24 cellular contexts compared by ENCODE assay signal in genomic region chrX:50707955-50708694, GRCh38.
DNase-seq lines count a peak whose midpoint lies in the region; ATAC-seq and TF ChIP-seq lines count a peak whose summit lies in the region.
"Had no signal": no experiment of that assay in that cellular context is flagged by ENCODE, and none has a peak within 500 bp of the region (broad histone marks: within the 10 kb centered on the region; RNA-seq: fewer than 3 reads in every experiment).

No MANE protein-coding gene starts in this region.

- no peaks in the 10 kb centered on the region; the same call in 2 of the 3 replicates for H3K9me3 Mint-ChIP-seq in GM23338

- intact Hi-C loops in dorsolateral prefrontal cortex (cut with DNase I) = no loop called here
- intact Hi-C loops in tibial artery (cut with DNase I; ENCODE audit: low total_unique reads) = no loop called here

- H3K27ac ChIP-seq in GM23338 (ENCODE audit: low read depth) (no peak overlapping the region), SK-N-MC (peak overlapping the region; percentile 52), smooth muscle cell (ENCODE audit: low read depth) (no peak overlapping the region), dorsolateral prefrontal cortex (no peak overlapping the region), tibial artery (no peak overlapping the region)
- H3K27ac ChIP-seq: gastrocnemius medialis, skin epidermis, upper lobe of right lung had no signal

- H3K36me3 ChIP-seq in GM23338 (ENCODE audit: insufficient read depth) (no peaks in the 10 kb centered on the region), SK-N-MC (ENCODE audit: insufficient read depth, low read length) (no peaks in the 10 kb centered on the region), smooth muscle cell (ENCODE audit: low read depth) (no peaks in the 10 kb centered on the region), tibial artery (no peaks in the 10 kb centered on the region)
- H3K36me3 ChIP-seq: gastrocnemius medialis, upper lobe of right lung had no signal

- no peak for DNase-seq in GM23338 (ENCODE audit: low spot score)
- DNase-seq in SK-N-MC (ENCODE audit: low read depth, low spot score) = no peak
- peak; percentile 43 for DNase-seq in left lobe of liver (ENCODE audit: low spot score)
- DNase-seq in smooth muscle cell (lab: John Stamatoyannopoulos, UW; ENCODE audit: unreplicated experiment) = no peak
- no peak for DNase-seq in dorsolateral prefrontal cortex
- DNase-seq in foreskin melanocyte = no peak
- no peak for DNase-seq in tibial artery
- DNase-seq: activated CD4-positive, CD25-positive, alpha-beta regulatory T cell; activated CD8-positive, alpha-beta memory T cell treated with anti-CD3 and anti-CD28 coated beads, Interleukin-2, amount 10 ng/mL, durations not matched to agents 7 days and 5 days; activated naive CD4-positive, alpha-beta T cell treated with Interleukin-2 at 50 U/mL for 16 hours; cortex of kidney; EL; gastrocnemius medialis; IMR-90; NCI-H345; occipital lobe; SIG-M5; stimulated activated CD4-positive, alpha-beta T cell treated with anti-CD3 and anti-CD28 coated beads, Interleukin-1b, Interleukin-23, amount 100 ng/mL, for 48 hours; T-helper 1 cell; upper lobe of right lung had no signal

- 0 out of 2 replicates have a peak, but pooled peaks cover 6% of the 10 kb centered on the region for H3F3A ChIP-seq in GM23338 (replicated peaks; ENCODE audit: low read depth)
- H3F3A ChIP-seq in smooth muscle cell (ENCODE audit: low read depth) = no peaks in the 10 kb centered on the region

- peaks cover 37% of the 10 kb centered on the region for H3K4me1 Mint-ChIP-seq in GM23338
- H3K4me1 Mint-ChIP-seq: activated CD8-positive, alpha-beta memory T cell treated with anti-CD3 and anti-CD28 coated beads, Interleukin-2, amount 10 ng/mL, durations not matched to agents 7 days and 5 days; memory B cell had no signal

- H3K27me3 ChIP-seq in GM23338 (ENCODE audit: insufficient read depth) (no peaks in the 10 kb centered on the region), smooth muscle cell (ENCODE audit: low read depth) (no peaks in the 10 kb centered on the region), dorsolateral prefrontal cortex (peaks cover 0 to 92% (median 48%) of the 10 kb centered on the region in 45 donors), tibial artery (no peaks in the 10 kb centered on the region)
- H3K27me3 ChIP-seq: upper lobe of right lung had no signal

- H3K27ac Mint-ChIP-seq in GM23338 = no peak overlapping the region
- H3K27ac Mint-ChIP-seq: activated CD8-positive, alpha-beta memory T cell treated with anti-CD3 and anti-CD28 coated beads, Interleukin-2, amount 10 ng/mL, durations not matched to agents 7 days and 5 days; memory B cell had no signal

- ATAC-seq in GM23338 = no peak
- peak; percentile 67 for ATAC-seq in left lobe of liver
- ATAC-seq: activated CD8-positive, alpha-beta memory T cell treated with anti-CD3 and anti-CD28 coated beads, Interleukin-2, amount 10 ng/mL, durations not matched to agents 7 days and 5 days; esophagus mucosa; gastrocnemius medialis; GM12878; upper lobe of right lung had no signal

- H3K79me2 ChIP-seq in GM23338 (replicated peaks; ENCODE audit: insufficient read depth) (no peaks in the 10 kb centered on the region), smooth muscle cell (ENCODE audit: low read depth) (peaks cover 7% of the 10 kb centered on the region)

- peaks cover 3% of the 10 kb centered on the region for H3K27me3 Mint-ChIP-seq in GM23338 (ENCODE audit: insufficient read depth, low read depth, poor library complexity)

- H3K4me1 ChIP-seq in GM23338 (ENCODE audit: insufficient read depth) (peaks cover 30% of the 10 kb centered on the region), smooth muscle cell (ENCODE audit: low read depth) (peaks cover 11% of the 10 kb centered on the region), tibial artery (peaks cover 0 to 33% (median 8%) of the 10 kb centered on the region in 4 donors)
- H3K4me1 ChIP-seq: gastrocnemius medialis had no signal

- WGBS in smooth muscle cell (ENCODE audit: low lambda C conversion rate) = 60% methylated on average over 8 of the region's 8 CpGs

- no peaks in the 10 kb centered on the region for H3K9me2 ChIP-seq in GM23338 (ENCODE audit: insufficient read depth)

- no peak overlapping the region for H2AFZ ChIP-seq in GM23338
- no peak overlapping the region for H2AFZ ChIP-seq in smooth muscle cell (ENCODE audit: low read depth)

- no peak overlapping the region for H3K4me3 Mint-ChIP-seq in GM23338
- H3K4me3 Mint-ChIP-seq: activated CD8-positive, alpha-beta memory T cell treated with anti-CD3 and anti-CD28 coated beads, Interleukin-2, amount 10 ng/mL, durations not matched to agents 7 days and 5 days; memory B cell had no signal

- no peak for TF ChIP-seq CTCF in GM23338 (conservative IDR thresholded peaks at IDR 0.05; ENCODE audit: low read depth in 2 of 2)
- TF ChIP-seq CTCF in smooth muscle cell (IDR thresholded peaks at IDR 0.05; ENCODE audit: borderline replicate concordance, insufficient read depth, poor library complexity, severe bottlenecking) = no peak
- TF ChIP-seq CTCF in dorsolateral prefrontal cortex (IDR thresholded peaks at IDR 0.05 in 54 of 56, conservative IDR thresholded peaks at IDR 0.05 in 2 of 56; ENCODE audit: low read depth in 1 of 56, partially characterized antibody in 56 of 56) = no peak
- no peak for TF ChIP-seq CTCF in tibial artery (IDR thresholded peaks at IDR 0.05)

- no peaks in the 10 kb centered on the region for H3K9me3 ChIP-seq in SK-N-MC (ENCODE audit: low read depth, low read length)
- no peaks in the 10 kb centered on the region for H3K9me3 ChIP-seq in smooth muscle cell (replicated peaks; ENCODE audit: low read depth)
- H3K9me3 ChIP-seq in tibial artery = no peaks in the 10 kb centered on the region
- H3K9me3 ChIP-seq: gastrocnemius medialis, upper lobe of right lung had no signal

- H3K36me3 Mint-ChIP-seq in GM23338 (ENCODE audit: low read depth) = no peaks in the 10 kb centered on the region
- H3K36me3 Mint-ChIP-seq: activated CD8-positive, alpha-beta memory T cell treated with anti-CD3 and anti-CD28 coated beads, Interleukin-2, amount 10 ng/mL, durations not matched to agents 7 days and 5 days; memory B cell had no signal

- H3K4me3 ChIP-seq in GM23338 (no peak overlapping the region), SK-N-MC (peak overlapping the region; percentile 55), smooth muscle cell (no peak overlapping the region), dorsolateral prefrontal cortex (no peak overlapping the region), tibial artery (no peak overlapping the region)
- H3K4me3 ChIP-seq: gastrocnemius medialis, GM12878, skin epidermis, upper lobe of right lung had no signal

- H3K9ac ChIP-seq in SK-N-MC (ENCODE audit: insufficient read length) (peak overlapping the region; percentile 19), smooth muscle cell (ENCODE audit: low read depth) (no peak overlapping the region)

- H3K4me2 ChIP-seq in GM23338 = peak overlapping the region; percentile 55; the same call in 1 of the 2 replicates
- H3K4me2 ChIP-seq in smooth muscle cell = peak overlapping the region; percentile 14

- no peaks in the 10 kb centered on the region for H4K20me1 ChIP-seq in GM23338 (replicated peaks; ENCODE audit: insufficient read depth)
- peaks cover 5% of the 10 kb centered on the region for H4K20me1 ChIP-seq in smooth muscle cell (ENCODE audit: low read depth)

TF ChIP-seq in GM23338, 12 proteins besides CTCF, POLR2A, EP300 and RAD21 (continues in another document):
- TF ChIP-seq POLR2AphosphoS5 (IDR thresholded peaks at IDR 0.05; ENCODE audit: low read depth) = no peak
- TF ChIP-seq EZH2 (IDR thresholded peaks at IDR 0.05; ENCODE audit: low read depth, unreplicated experiment) = no peak
- TF ChIP-seq ZNF331 (CRISPR knock-in tag; IDR thresholded peaks at IDR 0.05; ENCODE audit: low read depth) = no peak
- no peak for TF ChIP-seq STAT1 (IDR thresholded peaks at IDR 0.05; ENCODE audit: unreplicated experiment)
